Comparison of ENCODE assay signal across 1 cellular context in genomic region chr14:77043177-77043983, GRCh38.
TF ChIP-seq lines count a peak whose summit lies in the region.

No MANE protein-coding gene starts in this region.

TF ChIP-seq in GM23338, 12 proteins besides CTCF, POLR2A, EP300 and RAD21 (continued from another document):
- TF ChIP-seq NANOG (IDR thresholded peaks at IDR 0.05; ENCODE audit: borderline replicate concordance), result no peak
- TF ChIP-seq ZNF114 (CRISPR knock-in tag; IDR thresholded peaks at IDR 0.05), result no peak
- TF ChIP-seq JUNB (IDR thresholded peaks at IDR 0.05; ENCODE audit: unreplicated experiment), result no peak
- no peak for TF ChIP-seq CREB1 (CRISPR knock-in tag; IDR thresholded peaks at IDR 0.05; ENCODE audit: low read depth)
- no peak for TF ChIP-seq EZH2 (IDR thresholded peaks at IDR 0.05; ENCODE audit: low read depth, unreplicated experiment)
- no peak for TF ChIP-seq REST (IDR thresholded peaks at IDR 0.05; ENCODE audit: unreplicated experiment)
